ENCODE assay signal across 29 cellular contexts in the genomic region with DNA sequence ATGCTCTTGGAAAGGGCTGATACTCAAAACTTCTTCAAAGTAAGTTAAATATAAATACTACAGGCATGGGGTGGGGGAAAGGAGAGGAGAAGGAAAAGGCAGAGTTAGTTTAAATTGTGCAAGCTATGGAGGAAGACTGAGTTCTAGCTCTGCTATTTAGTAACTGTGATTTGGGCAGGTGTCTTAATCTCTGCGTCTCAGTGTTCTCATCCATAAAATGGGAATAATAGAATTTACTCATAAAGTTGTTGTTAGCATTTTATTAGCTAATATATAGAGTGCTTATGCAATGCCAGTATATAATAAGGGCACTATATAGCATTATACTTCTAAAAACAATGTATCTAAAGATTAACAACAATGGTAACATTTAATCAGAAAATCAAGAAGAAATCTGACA.
"Had no signal": no experiment of that assay in that cellular context is flagged by ENCODE, and none has a peak within 500 bp of the region (broad histone marks: within the 10 kb centered on the region; RNA-seq: fewer than 3 reads in every experiment).

No MANE protein-coding gene starts in this region.

- H3K4me1 ChIP-seq: colonic mucosa had no signal

- H3K4me3 ChIP-seq: colonic mucosa, coronary artery, dorsolateral prefrontal cortex, esophagus muscularis mucosa, esophagus squamous epithelium, gastrocnemius medialis, gastroesophageal sphincter, heart left ventricle, heart right ventricle, hepatocyte had no signal

- H3K4me3 Mint-ChIP-seq: dendritic cell treated with granulocyte-macrophage colony-stimulating factor and Interleukin-4, amounts not matched to agents 40 ng/mL and 50 ng/mL, for 4 days; effector memory CD8-positive, alpha-beta T cell; endodermal cell had no signal

- H3K27me3 ChIP-seq: colonic mucosa, dorsolateral prefrontal cortex, esophagus muscularis mucosa, esophagus squamous epithelium, foreskin keratinocyte, gastrocnemius medialis, gastroesophageal sphincter, heart left ventricle had no signal

- H2AFZ ChIP-seq: hepatocyte had no signal

- H3K4me2 ChIP-seq: hepatocyte had no signal

- DNase-seq: colonic mucosa; cortex of kidney; dermis blood vessel endothelial cell; dorsolateral prefrontal cortex; effector CD4-positive, alpha-beta T cell; effector CD8-positive, alpha-beta T cell; effector memory CD4-positive, alpha-beta T cell; effector memory CD8-positive, alpha-beta T cell; endodermal cell; erythroblast; esophagus squamous epithelium; foreskin fibroblast; foreskin keratinocyte; foreskin melanocyte; gastrocnemius medialis; glutamatergic neuron; head of caudate nucleus; heart left ventricle; heart right ventricle had no signal

- H3K27ac Mint-ChIP-seq: dendritic cell treated with granulocyte-macrophage colony-stimulating factor and Interleukin-4, amounts not matched to agents 40 ng/mL and 50 ng/mL, for 4 days; effector memory CD8-positive, alpha-beta T cell; endodermal cell had no signal

- ATAC-seq: effector memory CD8-positive, alpha-beta T cell; esophagus mucosa; foreskin keratinocyte; gastrocnemius medialis; gastroesophageal sphincter; heart left ventricle; heart right ventricle had no signal

- H3K9me3 ChIP-seq: colonic mucosa, esophagus muscularis mucosa, esophagus squamous epithelium, gastrocnemius medialis, gastroesophageal sphincter, heart left ventricle, heart right ventricle had no signal

- H3K79me2 ChIP-seq: hepatocyte had no signal

- H3K36me3 ChIP-seq: colonic mucosa, esophagus muscularis mucosa, esophagus squamous epithelium, gastrocnemius medialis, gastroesophageal sphincter, heart left ventricle, heart right ventricle had no signal

- FAIRE-seq: endometrium, endothelial cell of umbilical vein, frontal cortex had no signal

- H3K27ac ChIP-seq: colonic mucosa, coronary artery, dorsolateral prefrontal cortex, epithelial cell of prostate, esophagus muscularis mucosa, esophagus squamous epithelium, foreskin keratinocyte, gastrocnemius medialis, gastroesophageal sphincter, heart left ventricle, heart right ventricle, hepatocyte had no signal
